Comparison of ENCODE assay signal across 24 cellular contexts in genomic region chrX:44619039-44619438, GRCh38.
DNase-seq lines count a peak whose midpoint lies in the region; ATAC-seq and TF ChIP-seq lines count a peak whose summit lies in the region.
"Had no signal": no experiment of that assay in that cellular context is flagged by ENCODE, and none has a peak within 500 bp of the region (broad histone marks: within the 10 kb centered on the region; RNA-seq: fewer than 3 reads in every experiment).

No MANE protein-coding gene starts in this region.

- WGBS in tibial nerve, 2 donors, result 79 to 92% methylated on average over 4 of the region's 4 CpGs

- no peak for TF ChIP-seq POLR2A in tibial nerve (IDR thresholded peaks at IDR 0.05)

- peaks cover 4% of the 10 kb centered on the region for H3K4me1 Mint-ChIP-seq in dendritic cell treated with granulocyte-macrophage colony-stimulating factor and Interleukin-4, amounts not matched to agents 40 ng/mL and 50 ng/mL, for 4 days (ENCODE audit: low read depth)
- peaks cover 2 to 7% of the 10 kb centered on the region in 2 donors for H3K4me1 Mint-ChIP-seq in stimulated activated naive B cell treated with anti-CD40 and anti-IgM and Interleukin-4, amounts not matched to agents 10 μg/mL and 1 μg/mL and 100 μg/mL, for 72 hours
- H3K4me1 Mint-ChIP-seq: B cell had no signal

- H3K4me1 ChIP-seq in A673 (ENCODE audit: insufficient read depth, low read length, poor library complexity, severe bottlenecking) (no peaks in the 10 kb centered on the region), HEK293 (ENCODE audit: control insufficient read depth, insufficient read depth, low read length) (peaks cover 3% of the 10 kb centered on the region; the same call in 1 of the 2 replicates), tibial nerve (no peaks in the 10 kb centered on the region)

- no peaks in the 10 kb centered on the region for H3K36me3 Mint-ChIP-seq in dendritic cell treated with granulocyte-macrophage colony-stimulating factor and Interleukin-4, amounts not matched to agents 40 ng/mL and 50 ng/mL, for 4 days (ENCODE audit: low read depth)
- no peaks in the 10 kb centered on the region for H3K36me3 Mint-ChIP-seq in stimulated activated naive B cell treated with anti-CD40 and anti-IgM and Interleukin-4, amounts not matched to agents 10 μg/mL and 1 μg/mL and 100 μg/mL, for 72 hours
- H3K36me3 Mint-ChIP-seq: CD14-positive monocyte; CD4-positive, alpha-beta memory T cell; CD4-positive, CD25-positive, alpha-beta regulatory T cell; CD8-positive, alpha-beta memory T cell had no signal

- no peak for TF ChIP-seq EP300 in tibial nerve (IDR thresholded peaks at IDR 0.05)

- ATAC-seq in stimulated activated naive B cell treated with anti-CD40 and anti-IgM and Interleukin-4, amounts not matched to agents 10 μg/mL and 1 μg/mL and 100 μg/mL, for 72 hours (replicated peaks), result peak; percentile 25 to 78

- intact Hi-C loops in A673 (cut with micrococcal nuclease; ENCODE audit: unreplicated experiment), result no loop called here
- intact Hi-C loops in dendritic cell treated with granulocyte-macrophage colony-stimulating factor and Interleukin-4, amounts not matched to agents 40 ng/mL and 50 ng/mL, for 4 days (cut with micrococcal nuclease), result no loop called here

- H3K9me3 ChIP-seq in A673 (ENCODE audit: low read depth, low read length, poor library complexity, severe bottlenecking) (no peaks in the 10 kb centered on the region), HEK293 (ENCODE audit: control insufficient read depth, insufficient read depth, low read depth, low read length) (no peaks in the 10 kb centered on the region), tibial nerve (no peaks in the 10 kb centered on the region)

- no peaks in the 10 kb centered on the region for H3K9me3 Mint-ChIP-seq in dendritic cell treated with granulocyte-macrophage colony-stimulating factor and Interleukin-4, amounts not matched to agents 40 ng/mL and 50 ng/mL, for 4 days
- no peaks in the 10 kb centered on the region for H3K9me3 Mint-ChIP-seq in stimulated activated naive B cell treated with anti-CD40 and anti-IgM and Interleukin-4, amounts not matched to agents 10 μg/mL and 1 μg/mL and 100 μg/mL, for 72 hours
- H3K9me3 Mint-ChIP-seq: CD4-positive, alpha-beta memory T cell; CD8-positive, alpha-beta memory T cell had no signal

- no peak overlapping the region for H3K27ac ChIP-seq in A673 (ENCODE audit: low read depth, low read length, poor library complexity, severe bottlenecking)
- no peak overlapping the region for H3K27ac ChIP-seq in HEK293 (ENCODE audit: extremely low read depth, low read depth, low read length)
- H3K27ac ChIP-seq in tibial nerve, result no peak overlapping the region
- H3K27ac ChIP-seq: 22Rv1 had no signal

- POLR2A ChIA-PET in A673 (lab: Charles Lee; ENCODE audit: low non-redundant PET), result no interaction called here
- POLR2A ChIA-PET in HEK293 (lab: Yijun Ruan, JAX), result no interaction called here

- no peaks in the 10 kb centered on the region for H3K36me3 ChIP-seq in A673 (ENCODE audit: insufficient read depth, low read length, poor library complexity, severe bottlenecking)
- H3K36me3 ChIP-seq in HEK293 (ENCODE audit: control insufficient read depth in 2 of 2, insufficient read depth in 1 of 2, low read length in 2 of 2), result no peaks in the 10 kb centered on the region
- H3K36me3 ChIP-seq in tibial nerve, result no peaks in the 10 kb centered on the region

- BruUV-seq in A673 (replicated peaks; lab: Mats Ljungman, UMichigan), result no TSS peak

- TF ChIP-seq CTCF in A673 (conservative IDR thresholded peaks at IDR 0.05; ENCODE audit: low read depth, low read length) (no peak), HEK293 (tag by site-specific recombination; IDR thresholded peaks at IDR 0.05) (no peak), tibial nerve (IDR thresholded peaks at IDR 0.05) (no peak)

- CTCF ChIA-PET in A673 (lab: Charles Lee) (no interaction called here), HEK293 (lab: Yijun Ruan, JAX) (no interaction called here)

- H3K27me3 Mint-ChIP-seq in dendritic cell treated with granulocyte-macrophage colony-stimulating factor and Interleukin-4, amounts not matched to agents 40 ng/mL and 50 ng/mL, for 4 days, result no peaks in the 10 kb centered on the region
- peaks cover 4 to 5% of the 10 kb centered on the region in 2 donors for H3K27me3 Mint-ChIP-seq in stimulated activated naive B cell treated with anti-CD40 and anti-IgM and Interleukin-4, amounts not matched to agents 10 μg/mL and 1 μg/mL and 100 μg/mL, for 72 hours
- H3K27me3 Mint-ChIP-seq: B cell; CD4-positive, alpha-beta memory T cell; CD4-positive, CD25-positive, alpha-beta regulatory T cell had no signal

- H3K27me3 ChIP-seq in A673 (replicated peaks; ENCODE audit: insufficient read depth, low read depth, low read length, poor library complexity) (no peaks in the 10 kb centered on the region), tibial nerve (no peaks in the 10 kb centered on the region)

- DNase-seq in A673 (ENCODE audit: low spot score) (peak; percentile 43), GDM1 (lab: John Stamatoyannopoulos, UW) (no peak), tibial nerve (ENCODE audit: low spot score in 2 of 2) (no peak), NAMALWA (ENCODE audit: low spot score) (no peak), A172 (ENCODE audit: low spot score) (no peak)
- DNase-seq in stimulated activated naive B cell treated with anti-CD40 and anti-IgM and Interleukin-4, amounts not matched to agents 10 μg/mL and 1 μg/mL and 100 μg/mL, for 72 hours, result peak; percentile 6
- DNase-seq: AML-193; C1 segment of cervical spinal cord; CD4-positive, alpha-beta memory T cell; CD4-positive, CD25-positive, alpha-beta regulatory T cell; CD8-positive, alpha-beta memory T cell; COR-L47; DMS 273 treated with DMSO at 0.1 percent for 48 hours; DMS153; DMS53; DMS79; DND-41; EL; GF-D8 had no signal

- peak overlapping the region; percentile 26 for H3K27ac Mint-ChIP-seq in dendritic cell treated with granulocyte-macrophage colony-stimulating factor and Interleukin-4, amounts not matched to agents 40 ng/mL and 50 ng/mL, for 4 days
- H3K27ac Mint-ChIP-seq in stimulated activated naive B cell treated with anti-CD40 and anti-IgM and Interleukin-4, amounts not matched to agents 10 μg/mL and 1 μg/mL and 100 μg/mL, for 72 hours, result no peak overlapping the region
- H3K27ac Mint-ChIP-seq: B cell; CD4-positive, CD25-positive, alpha-beta regulatory T cell; CD8-positive, alpha-beta memory T cell had no signal

- no peak overlapping the region for H3K4me3 Mint-ChIP-seq in dendritic cell treated with granulocyte-macrophage colony-stimulating factor and Interleukin-4, amounts not matched to agents 40 ng/mL and 50 ng/mL, for 4 days
- no peak overlapping the region for H3K4me3 Mint-ChIP-seq in stimulated activated naive B cell treated with anti-CD40 and anti-IgM and Interleukin-4, amounts not matched to agents 10 μg/mL and 1 μg/mL and 100 μg/mL, for 72 hours
- H3K4me3 Mint-ChIP-seq: B cell; CD14-positive monocyte; CD4-positive, alpha-beta memory T cell; CD4-positive, CD25-positive, alpha-beta regulatory T cell; CD8-positive, alpha-beta memory T cell had no signal

- no peak overlapping the region for H3K4me3 ChIP-seq in A673 (ENCODE audit: low read depth, low read length, poor library complexity, severe bottlenecking)
- no peak overlapping the region for H3K4me3 ChIP-seq in HEK293 (ENCODE audit: low read depth, low read length)
- H3K4me3 ChIP-seq in tibial nerve, result no peak overlapping the region

TF ChIP-seq in HEK293, 187 proteins besides CTCF, POLR2A, EP300 and RAD21 (continues in another document):
- TF ChIP-seq ZNF398 (tag by site-specific recombination; IDR thresholded peaks at IDR 0.05), result peak; percentile 72
- no peak for TF ChIP-seq ZNF26 (tag by site-specific recombination; IDR thresholded peaks at IDR 0.05)
- TF ChIP-seq ZBTB20 (tag by site-specific recombination; IDR thresholded peaks at IDR 0.05), result peak; percentile 67
- TF ChIP-seq, protein P1, sequence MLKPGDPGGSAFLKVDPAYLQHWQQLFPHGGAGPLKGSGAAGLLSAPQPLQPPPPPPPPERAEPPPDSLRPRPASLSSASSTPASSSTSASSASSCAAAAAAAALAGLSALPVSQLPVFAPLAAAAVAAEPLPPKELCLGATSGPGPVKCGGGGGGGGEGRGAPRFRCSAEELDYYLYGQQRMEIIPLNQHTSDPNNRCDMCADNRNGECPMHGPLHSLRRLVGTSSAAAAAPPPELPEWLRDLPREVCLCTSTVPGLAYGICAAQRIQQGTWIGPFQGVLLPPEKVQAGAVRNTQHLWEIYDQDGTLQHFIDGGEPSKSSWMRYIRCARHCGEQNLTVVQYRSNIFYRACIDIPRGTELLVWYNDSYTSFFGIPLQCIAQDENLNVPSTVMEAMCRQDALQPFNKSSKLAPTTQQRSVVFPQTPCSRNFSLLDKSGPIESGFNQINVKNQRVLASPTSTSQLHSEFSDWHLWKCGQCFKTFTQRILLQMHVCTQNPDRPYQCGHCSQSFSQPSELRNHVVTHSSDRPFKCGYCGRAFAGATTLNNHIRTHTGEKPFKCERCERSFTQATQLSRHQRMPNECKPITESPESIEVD (tag by site-specific recombination; IDR thresholded peaks at IDR 0.05), result no peak

Comparison
In these comparisons a context has a peak if more than half of its experiments do, and no peak if none do; other contexts are left out.
1. DNase-seq: peak in A673 (single experiment) and stimulated activated naive B cell treated with anti-CD40 and anti-IgM and Interleukin-4, amounts not matched to agents 10 μg/mL and 1 μg/mL and 100 μg/mL, for 72 hours (single experiment); none in GDM1 (single experiment), tibial nerve (0 of 2), NAMALWA (single experiment) and A172 (single experiment).